ENCODE assay signal across 8 cellular contexts in the genomic region with DNA sequence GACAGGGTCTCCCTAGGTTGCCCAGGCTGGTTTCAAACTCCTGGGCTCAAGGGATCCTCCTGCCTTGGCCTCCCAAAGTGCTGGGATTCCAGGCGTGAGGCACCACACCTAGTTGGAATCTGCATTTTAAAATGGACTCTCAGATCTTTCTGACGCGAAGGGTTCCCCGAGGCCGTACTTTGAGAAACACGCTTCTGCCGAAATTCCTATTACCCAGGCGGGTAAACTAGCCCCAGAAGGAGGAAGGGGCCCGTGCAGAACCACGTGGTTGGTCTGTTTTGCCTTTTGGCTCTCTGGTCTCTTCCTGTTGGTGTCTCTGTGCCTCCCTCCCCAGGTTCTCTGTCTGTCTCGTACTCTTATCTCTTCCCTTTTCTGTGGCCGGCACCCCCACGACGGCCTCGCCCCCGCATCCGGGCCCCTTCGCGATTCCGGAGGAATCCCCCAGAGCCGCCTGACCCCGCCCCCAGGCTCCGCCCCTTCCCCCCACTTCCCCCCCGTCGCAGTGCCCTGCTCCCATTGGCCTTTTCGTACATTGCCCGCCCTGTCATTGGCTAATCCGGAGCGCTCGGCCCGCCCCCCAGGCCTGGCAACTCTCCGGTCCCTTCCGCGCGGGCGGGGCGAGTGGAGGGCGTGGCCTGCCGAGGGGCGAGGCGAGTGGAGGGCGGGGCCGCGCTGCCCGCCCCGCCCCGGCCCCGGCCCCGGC. TPM values are rescaled to one million over a fixed set of nuclear protein-coding genes. Genes with fewer than 3 reads are reported as not detected.
DNase-seq lines count a peak whose midpoint lies in the region; ATAC-seq and TF ChIP-seq lines count a peak whose summit lies in the region.

A gene (plus strand): TSS at position 689 of the 703 bp plus-strand sequence. CDS start 12,354 bp downstream, outside the sequence.

- no peaks in the 10 kb centered on the region for H3K9me3 ChIP-seq in right lobe of liver

- no peak for TF ChIP-seq CTCF in right lobe of liver (IDR thresholded peaks at IDR 0.05)

- DNase-seq in C1 segment of cervical spinal cord (lab: John Stamatoyannopoulos, UW) (peak; percentile 65 to 93 (median 86)), NCI-H82 (lab: John Stamatoyannopoulos, UW) (peak; percentile 96), dermis microvascular lymphatic vessel endothelial cell (ENCODE audit: low read depth in 2 of 2) (peak; percentile 91 to 98), right lobe of liver (peak; percentile 97 to 98 (median 97))
- DNase-seq in activated CD4-positive, alpha-beta T cell treated with anti-CD3 and anti-CD28 coated beads, Interleukin-2, amount 50 U/mL, for 4 hours: peak; percentile 99
- DNase-seq in stimulated activated CD4-positive, alpha-beta T cell treated with anti-CD3 and anti-CD28 coated beads, Interleukin-4, amount 100 ng/mL, for 1 hour: peak; percentile 99

- 4% methylated on average over 27 of the region's 49 CpGs for WGBS in right lobe of liver (ENCODE audit: insufficient coverage, low coverage, low lambda C conversion rate, missing lambda C conversion rate)

- TF ChIP-seq POLR2A in right lobe of liver (IDR thresholded peaks at IDR 0.05): no peak

- peak within 1 kb of the TSS; percentile 28 to 75 (median 51) for H3K27ac ChIP-seq in right lobe of liver

- H3K4me3 ChIP-seq in right lobe of liver: peak within 1 kb of the TSS; percentile 88 to 99 (median 96)

- H3K4me1 ChIP-seq in right lobe of liver: peaks cover 0 to 30% (median 14%) of the 10 kb centered on the region in 4 donors

- no peaks in the 10 kb centered on the region for H3K36me3 ChIP-seq in right lobe of liver

- H3K27me3 ChIP-seq in right lobe of liver: no peaks in the 10 kb centered on the region

- intact Hi-C loops in right lobe of liver (cut with DNase I): loop anchor here in 1 of 2 donors (5.0 kb wide), 1 partner anchor 62 kb away; no protein-coding TSS in a partner anchor

- ATAC-seq in GM19397 (IDR thresholded peaks at IDR 0.05; ENCODE audit: unreplicated experiment) (peak; percentile 84), HG03565 (IDR thresholded peaks at IDR 0.05; ENCODE audit: unreplicated experiment) (peak; percentile 74), right lobe of liver (peak; percentile 81 to 94 (median 90))

RNA-seq across cellular contexts. Expression of the gene that starts here (rescaled TPM):
- 68.8 and 83.8 TPM in 2 replicates for total RNA-seq in dermis microvascular lymphatic vessel endothelial cell
- total RNA-seq in right lobe of liver: 10 to 100 TPM; 16.6 to 26.4 (median 22.8) TPM

Comparison
In these comparisons a context has a peak if more than half of its experiments do, and no peak if none do; other contexts are left out.
1. Peak in every context shown above with its lines: DNase-seq, ATAC-seq, H3K4me3 ChIP-seq and H3K27ac ChIP-seq.